Comparison of ENCODE assay signal across 9 cellular contexts in the genomic region with DNA sequence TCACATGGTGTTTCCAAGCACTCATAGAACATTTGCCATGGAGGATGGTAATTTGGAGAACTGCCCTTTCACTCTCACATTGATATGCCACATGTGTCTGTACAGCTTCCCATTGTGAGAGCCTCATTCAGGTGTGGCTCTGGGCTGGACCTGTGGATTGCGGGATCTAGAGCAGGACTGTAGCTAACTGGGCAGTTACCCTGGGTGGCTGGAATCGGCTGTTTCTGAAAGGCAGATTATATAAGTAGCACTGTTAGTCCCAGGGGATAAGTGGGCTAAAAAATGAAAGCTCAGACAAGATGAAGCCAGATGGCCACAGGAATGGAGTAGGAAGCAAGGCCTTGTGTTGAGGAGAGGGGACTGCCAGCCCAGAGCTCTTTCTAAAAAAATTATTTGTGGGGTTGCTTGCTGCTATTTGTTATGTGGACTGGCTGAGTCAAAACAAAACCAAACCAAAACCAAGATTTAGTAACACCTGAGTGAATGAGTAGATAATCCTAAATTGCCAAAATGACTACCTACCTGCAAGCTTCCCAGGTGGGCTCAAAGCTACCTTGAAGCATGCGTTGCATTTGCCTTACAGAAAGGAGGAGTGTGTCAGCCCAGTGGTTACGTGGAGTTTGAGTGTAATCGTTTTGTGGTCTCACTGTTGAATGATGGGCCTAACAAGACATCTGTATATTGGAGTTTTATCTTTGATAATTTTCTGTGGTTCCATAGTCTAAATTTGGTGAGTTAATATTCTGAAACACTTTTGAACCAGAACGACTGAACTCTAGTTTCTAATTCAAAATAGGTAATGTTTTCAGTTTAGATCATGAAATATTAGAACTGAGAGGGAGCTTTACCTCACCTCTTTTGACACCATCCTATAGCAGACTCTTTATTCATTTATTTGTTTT. TPM values are rescaled to one million over a fixed set of nuclear protein-coding genes. Genes with fewer than 3 reads are reported as not detected.
A peak's percentile ranks its signal among the peaks of the same experiment; 100 is the strongest.
DNase-seq lines count a peak whose midpoint lies in the region; ATAC-seq and TF ChIP-seq lines count a peak whose summit lies in the region.
"Had no signal": no experiment of that assay in that cellular context is flagged by ENCODE, and none has a peak within 500 bp of the region (broad histone marks: within the 10 kb centered on the region; RNA-seq: fewer than 3 reads in every experiment).

No MANE protein-coding gene starts in this region.

- H3K36me3 ChIP-seq in ascending aorta: peaks cover 10 to 25% of the 10 kb centered on the region in 2 donors

- intact Hi-C loops in ascending aorta (cut with DNase I): no loop called here

- H3K27ac ChIP-seq in caudate nucleus (ENCODE audit: low read depth, low read length) (peak overlapping the region; percentile 61), ascending aorta (peak overlapping the region in 1 of 2 donors; percentile 22)

- DNase-seq in caudate nucleus (lab: John Stamatoyannopoulos, UW): peak in 1 of 61 donors; percentile 1
- no peak for DNase-seq in KBM-7
- no peak for DNase-seq in ascending aorta (ENCODE audit: low spot score in 2 of 2)
- DNase-seq in activated CD4-positive, CD25-positive, alpha-beta regulatory T cell treated with anti-CD3 and anti-CD28 coated beads, Interleukin-2, amount 50 U/mL, for 72 hours: no peak
- no peak for DNase-seq in DMS114 treated with DMSO at 0.1 percent for 48 hours (lab: John Stamatoyannopoulos, UW; ENCODE audit: unreplicated experiment)
- DNase-seq: T-helper 17 cell had no signal

- in situ Hi-C loops in KBM-7 (cut with MboI; ENCODE audit: low pct_unique_long_range_greater_than_20kb, low sequenced_read_pairs): no loop called here

- no peaks in the 10 kb centered on the region for H3K27me3 ChIP-seq in ascending aorta

- H3K4me1 ChIP-seq in ascending aorta: no peaks in the 10 kb centered on the region

- H3K4me3 ChIP-seq in GM08714 (ENCODE audit: low read length): peak overlapping the region; percentile 67; the same call in 1 of the 2 replicates
- no peak overlapping the region for H3K4me3 ChIP-seq in ascending aorta

- ATAC-seq in GM19395 (IDR thresholded peaks at IDR 0.05; ENCODE audit: unreplicated experiment): peak; percentile 86
- ATAC-seq in HG03045 (IDR thresholded peaks at IDR 0.05; ENCODE audit: unreplicated experiment): peak; percentile 75
- ATAC-seq: T-helper 17 cell had no signal

- TF ChIP-seq CTCF in ascending aorta (IDR thresholded peaks at IDR 0.05): no peak

- H3K9me3 ChIP-seq in ascending aorta: no peaks in the 10 kb centered on the region

RNA-seq across cellular contexts. Expression of gene SDCCAG8, which starts 58.0 kb away (rescaled TPM):
- total RNA-seq in ascending aorta: 97.1 TPM

RNA-seq across cellular contexts. Expression of gene CEP170, which starts 58.8 kb away (rescaled TPM):
- total RNA-seq in ascending aorta: 30.9 TPM
